1 cellular context compared by ENCODE assay signal in the genomic region with DNA sequence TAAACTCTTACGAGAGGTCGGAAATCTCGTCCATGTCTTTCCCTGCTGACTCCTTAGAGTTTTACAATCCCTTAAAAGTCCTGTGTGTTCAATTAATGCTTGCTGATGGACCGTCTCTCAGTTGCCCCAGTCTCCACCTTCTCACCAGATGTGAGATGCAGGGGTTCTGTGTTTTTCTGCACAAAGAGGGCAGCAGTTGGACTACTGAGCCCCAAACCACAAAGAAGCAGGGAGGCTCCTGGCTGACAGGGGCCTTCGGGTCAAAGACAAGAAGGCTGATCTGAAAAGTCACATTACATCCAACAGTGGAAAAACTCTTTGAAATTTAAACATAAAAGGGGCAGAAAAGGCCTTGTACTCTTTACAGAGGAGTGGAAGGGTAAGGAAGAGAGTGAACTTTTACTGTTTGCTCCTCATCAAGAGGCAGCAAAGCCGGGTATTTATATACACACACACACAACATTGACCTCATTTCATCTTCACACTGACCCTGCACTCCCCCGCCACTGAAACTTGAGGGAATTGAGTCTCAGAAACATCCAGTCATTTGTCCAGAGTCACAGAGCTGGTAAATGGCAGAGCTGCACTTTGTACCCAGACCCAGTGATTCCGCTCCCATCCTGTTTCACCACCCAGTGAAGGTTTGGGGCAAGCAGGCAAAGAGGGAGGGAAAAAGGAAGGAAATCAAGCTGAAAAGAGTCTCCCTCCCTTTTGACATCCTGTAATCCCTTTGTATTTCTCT.
A peak's percentile ranks its signal among the peaks of the same experiment; 100 is the strongest.
TF ChIP-seq lines count a peak whose summit lies in the region.

No MANE protein-coding gene starts in this region.

TF ChIP-seq in HepG2, 621 proteins besides CTCF, POLR2A, EP300 and RAD21 (continued from another document and continues in another):
- TF ChIP-seq, protein P1, sequence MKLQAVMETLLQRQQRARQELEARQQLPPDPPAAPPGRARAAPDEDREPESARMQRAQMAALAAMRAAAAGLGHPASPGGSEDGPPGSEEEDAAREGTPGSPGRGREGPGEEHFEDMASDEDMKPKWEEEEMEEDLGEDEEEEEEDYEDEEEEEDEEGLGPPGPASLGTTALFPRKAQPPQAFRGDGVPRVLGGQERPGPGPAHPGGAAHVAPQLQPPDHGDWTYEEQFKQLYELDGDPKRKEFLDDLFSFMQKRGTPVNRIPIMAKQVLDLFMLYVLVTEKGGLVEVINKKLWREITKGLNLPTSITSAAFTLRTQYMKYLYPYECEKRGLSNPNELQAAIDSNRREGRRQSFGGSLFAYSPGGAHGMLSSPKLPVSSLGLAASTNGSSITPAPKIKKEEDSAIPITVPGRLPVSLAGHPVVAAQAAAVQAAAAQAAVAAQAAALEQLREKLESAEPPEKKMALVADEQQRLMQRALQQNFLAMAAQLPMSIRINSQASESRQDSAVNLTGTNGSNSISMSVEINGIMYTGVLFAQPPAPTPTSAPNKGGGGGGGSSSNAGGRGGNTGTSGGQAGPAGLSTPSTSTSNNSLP (IDR thresholded peaks at IDR 0.05; ENCODE audit: low read depth, low read length), result no peak
- TF ChIP-seq ZNF768 (CRISPR knock-in tag; IDR thresholded peaks at IDR 0.05) (peak; percentile 42; the same call in 1 of the 2 replicates), FOXO1 (CRISPR knock-in tag; IDR thresholded peaks at IDR 0.05) (no peak), ZNF432 (CRISPR knock-in tag; IDR thresholded peaks at IDR 0.05; ENCODE audit: borderline replicate concordance) (no peak), ZSCAN29 (CRISPR knock-in tag; conservative IDR thresholded peaks at IDR 0.05) (no peak; the same call in 1 of the 2 replicates), CBX2 (IDR thresholded peaks at IDR 0.05; ENCODE audit: low read depth, low read length) (no peak), CBX2 (CRISPR knock-in tag; IDR thresholded peaks at IDR 0.05; ENCODE audit: low read depth) (no peak), ZNF251 (CRISPR knock-in tag; IDR thresholded peaks at IDR 0.05) (no peak), HNRNPK (IDR thresholded peaks at IDR 0.05; ENCODE audit: low read depth, low read length, poor library complexity, severe bottlenecking) (no peak), NFE2L2 (IDR thresholded peaks at IDR 0.05; ENCODE audit: low read length) (no peak), HMG20A (CRISPR knock-in tag; IDR thresholded peaks at IDR 0.05; ENCODE audit: borderline replicate concordance) (no peak), ZNF496 (CRISPR knock-in tag; IDR thresholded peaks at IDR 0.05; ENCODE audit: insufficient replicate concordance) (no peak), ZIK1 (CRISPR knock-in tag; IDR thresholded peaks at IDR 0.05; ENCODE audit: borderline replicate concordance, low read depth) (no peak), TCF7L2 (IDR thresholded peaks at IDR 0.05; ENCODE audit: low read depth, low read length) (no peak), ZNF839 (CRISPR knock-in tag; IDR thresholded peaks at IDR 0.05; ENCODE audit: borderline replicate concordance) (no peak), CEBPB (IDR thresholded peaks at IDR 0.05; ENCODE audit: borderline replicate concordance, low read depth, low read length) (0 out of 2 replicates have a peak, but pooled peaks have one; percentile 27), ARHGAP35 (CRISPR knock-in tag; IDR thresholded peaks at IDR 0.05; ENCODE audit: borderline replicate concordance) (no peak), SRSF9 (IDR thresholded peaks at IDR 0.05; ENCODE audit: borderline replicate concordance, insufficient read depth, low read depth, low read length, poor library complexity, severe bottlenecking) (no peak), ZNF549 (CRISPR knock-in tag; IDR thresholded peaks at IDR 0.05) (no peak), ZMYM3 (CRISPR knock-in tag; IDR thresholded peaks at IDR 0.05) (peak; percentile 83), BRCA1 (CRISPR knock-in tag; IDR thresholded peaks at IDR 0.05) (no peak), DNMT1 (CRISPR knock-in tag; IDR thresholded peaks at IDR 0.05) (no peak), TRIM24 (CRISPR knock-in tag; IDR thresholded peaks at IDR 0.05) (no peak), ATF7-NPFF (CRISPR knock-in tag; IDR thresholded peaks at IDR 0.05; ENCODE audit: low read depth) (no peak), FOXM1 (CRISPR knock-in tag; IDR thresholded peaks at IDR 0.05) (no peak), ATRX (CRISPR knock-in tag; IDR thresholded peaks at IDR 0.05; ENCODE audit: borderline replicate concordance) (no peak), ZFP82 (CRISPR knock-in tag; IDR thresholded peaks at IDR 0.05; ENCODE audit: borderline replicate concordance) (no peak), ZSCAN21 (CRISPR knock-in tag; IDR thresholded peaks at IDR 0.05; ENCODE audit: borderline replicate concordance) (no peak), WIZ (CRISPR knock-in tag; IDR thresholded peaks at IDR 0.05) (no peak), ZBTB8A (CRISPR knock-in tag; IDR thresholded peaks at IDR 0.05; ENCODE audit: borderline replicate concordance, low read depth) (no peak), SOX6 (IDR thresholded peaks at IDR 0.05) (no peak), SOX6 (CRISPR knock-in tag; IDR thresholded peaks at IDR 0.05) (peak; percentile 48; the same call in 1 of the 2 replicates), HOXA5 (CRISPR knock-in tag; IDR thresholded peaks at IDR 0.05) (no peak), PRPF4 (IDR thresholded peaks at IDR 0.05; ENCODE audit: low read depth, low read length, poor library complexity, severe bottlenecking) (no peak), ZSCAN30 (CRISPR knock-in tag; IDR thresholded peaks at IDR 0.05) (no peak)
- TF ChIP-seq, protein P2, sequence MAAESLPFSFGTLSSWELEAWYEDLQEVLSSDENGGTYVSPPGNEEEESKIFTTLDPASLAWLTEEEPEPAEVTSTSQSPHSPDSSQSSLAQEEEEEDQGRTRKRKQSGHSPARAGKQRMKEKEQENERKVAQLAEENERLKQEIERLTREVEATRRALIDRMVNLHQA (CRISPR knock-in tag; IDR thresholded peaks at IDR 0.05), result no peak
- TF ChIP-seq, protein P3, sequence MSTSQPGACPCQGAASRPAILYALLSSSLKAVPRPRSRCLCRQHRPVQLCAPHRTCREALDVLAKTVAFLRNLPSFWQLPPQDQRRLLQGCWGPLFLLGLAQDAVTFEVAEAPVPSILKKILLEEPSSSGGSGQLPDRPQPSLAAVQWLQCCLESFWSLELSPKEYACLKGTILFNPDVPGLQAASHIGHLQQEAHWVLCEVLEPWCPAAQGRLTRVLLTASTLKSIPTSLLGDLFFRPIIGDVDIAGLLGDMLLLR (CRISPR knock-in tag; IDR thresholded peaks at IDR 0.05), result no peak
- TF ChIP-seq, protein P4, sequence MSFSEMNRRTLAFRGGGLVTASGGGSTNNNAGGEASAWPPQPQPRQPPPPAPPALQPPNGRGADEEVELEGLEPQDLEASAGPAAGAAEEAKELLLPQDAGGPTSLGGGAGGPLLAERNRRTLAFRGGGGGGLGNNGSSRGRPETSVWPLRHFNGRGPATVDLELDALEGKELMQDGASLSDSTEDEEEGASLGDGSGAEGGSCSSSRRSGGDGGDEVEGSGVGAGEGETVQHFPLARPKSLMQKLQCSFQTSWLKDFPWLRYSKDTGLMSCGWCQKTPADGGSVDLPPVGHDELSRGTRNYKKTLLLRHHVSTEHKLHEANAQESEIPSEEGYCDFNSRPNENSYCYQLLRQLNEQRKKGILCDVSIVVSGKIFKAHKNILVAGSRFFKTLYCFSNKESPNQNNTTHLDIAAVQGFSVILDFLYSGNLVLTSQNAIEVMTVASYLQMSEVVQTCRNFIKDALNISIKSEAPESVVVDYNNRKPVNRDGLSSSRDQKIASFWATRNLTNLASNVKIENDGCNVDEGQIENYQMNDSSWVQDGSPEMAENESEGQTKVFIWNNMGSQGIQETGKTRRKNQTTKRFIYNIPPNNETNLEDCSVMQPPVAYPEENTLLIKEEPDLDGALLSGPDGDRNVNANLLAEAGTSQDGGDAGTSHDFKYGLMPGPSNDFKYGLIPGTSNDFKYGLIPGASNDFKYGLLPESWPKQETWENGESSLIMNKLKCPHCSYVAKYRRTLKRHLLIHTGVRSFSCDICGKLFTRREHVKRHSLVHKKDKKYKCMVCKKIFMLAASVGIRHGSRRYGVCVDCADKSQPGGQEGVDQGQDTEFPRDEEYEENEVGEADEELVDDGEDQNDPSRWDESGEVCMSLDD (CRISPR knock-in tag; IDR thresholded peaks at IDR 0.05; ENCODE audit: borderline replicate concordance), result no peak
- TF ChIP-seq, protein P5, sequence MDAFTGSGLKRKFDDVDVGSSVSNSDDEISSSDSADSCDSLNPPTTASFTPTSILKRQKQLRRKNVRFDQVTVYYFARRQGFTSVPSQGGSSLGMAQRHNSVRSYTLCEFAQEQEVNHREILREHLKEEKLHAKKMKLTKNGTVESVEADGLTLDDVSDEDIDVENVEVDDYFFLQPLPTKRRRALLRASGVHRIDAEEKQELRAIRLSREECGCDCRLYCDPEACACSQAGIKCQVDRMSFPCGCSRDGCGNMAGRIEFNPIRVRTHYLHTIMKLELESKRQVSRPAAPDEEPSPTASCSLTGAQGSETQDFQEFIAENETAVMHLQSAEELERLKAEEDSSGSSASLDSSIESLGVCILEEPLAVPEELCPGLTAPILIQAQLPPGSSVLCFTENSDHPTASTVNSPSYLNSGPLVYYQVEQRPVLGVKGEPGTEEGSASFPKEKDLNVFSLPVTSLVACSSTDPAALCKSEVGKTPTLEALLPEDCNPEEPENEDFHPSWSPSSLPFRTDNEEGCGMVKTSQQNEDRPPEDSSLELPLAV (CRISPR knock-in tag; conservative IDR thresholded peaks at IDR 0.05; ENCODE audit: low read depth), result no peak
- TF ChIP-seq, protein P6, sequence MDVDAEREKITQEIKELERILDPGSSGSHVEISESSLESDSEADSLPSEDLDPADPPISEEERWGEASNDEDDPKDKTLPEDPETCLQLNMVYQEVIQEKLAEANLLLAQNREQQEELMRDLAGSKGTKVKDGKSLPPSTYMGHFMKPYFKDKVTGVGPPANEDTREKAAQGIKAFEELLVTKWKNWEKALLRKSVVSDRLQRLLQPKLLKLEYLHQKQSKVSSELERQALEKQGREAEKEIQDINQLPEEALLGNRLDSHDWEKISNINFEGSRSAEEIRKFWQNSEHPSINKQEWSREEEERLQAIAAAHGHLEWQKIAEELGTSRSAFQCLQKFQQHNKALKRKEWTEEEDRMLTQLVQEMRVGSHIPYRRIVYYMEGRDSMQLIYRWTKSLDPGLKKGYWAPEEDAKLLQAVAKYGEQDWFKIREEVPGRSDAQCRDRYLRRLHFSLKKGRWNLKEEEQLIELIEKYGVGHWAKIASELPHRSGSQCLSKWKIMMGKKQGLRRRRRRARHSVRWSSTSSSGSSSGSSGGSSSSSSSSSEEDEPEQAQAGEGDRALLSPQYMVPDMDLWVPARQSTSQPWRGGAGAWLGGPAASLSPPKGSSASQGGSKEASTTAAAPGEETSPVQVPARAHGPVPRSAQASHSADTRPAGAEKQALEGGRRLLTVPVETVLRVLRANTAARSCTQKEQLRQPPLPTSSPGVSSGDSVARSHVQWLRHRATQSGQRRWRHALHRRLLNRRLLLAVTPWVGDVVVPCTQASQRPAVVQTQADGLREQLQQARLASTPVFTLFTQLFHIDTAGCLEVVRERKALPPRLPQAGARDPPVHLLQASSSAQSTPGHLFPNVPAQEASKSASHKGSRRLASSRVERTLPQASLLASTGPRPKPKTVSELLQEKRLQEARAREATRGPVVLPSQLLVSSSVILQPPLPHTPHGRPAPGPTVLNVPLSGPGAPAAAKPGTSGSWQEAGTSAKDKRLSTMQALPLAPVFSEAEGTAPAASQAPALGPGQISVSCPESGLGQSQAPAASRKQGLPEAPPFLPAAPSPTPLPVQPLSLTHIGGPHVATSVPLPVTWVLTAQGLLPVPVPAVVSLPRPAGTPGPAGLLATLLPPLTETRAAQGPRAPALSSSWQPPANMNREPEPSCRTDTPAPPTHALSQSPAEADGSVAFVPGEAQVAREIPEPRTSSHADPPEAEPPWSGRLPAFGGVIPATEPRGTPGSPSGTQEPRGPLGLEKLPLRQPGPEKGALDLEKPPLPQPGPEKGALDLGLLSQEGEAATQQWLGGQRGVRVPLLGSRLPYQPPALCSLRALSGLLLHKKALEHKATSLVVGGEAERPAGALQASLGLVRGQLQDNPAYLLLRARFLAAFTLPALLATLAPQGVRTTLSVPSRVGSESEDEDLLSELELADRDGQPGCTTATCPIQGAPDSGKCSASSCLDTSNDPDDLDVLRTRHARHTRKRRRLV (CRISPR knock-in tag; IDR thresholded peaks at IDR 0.05), result no peak
- TF ChIP-seq, protein P7, sequence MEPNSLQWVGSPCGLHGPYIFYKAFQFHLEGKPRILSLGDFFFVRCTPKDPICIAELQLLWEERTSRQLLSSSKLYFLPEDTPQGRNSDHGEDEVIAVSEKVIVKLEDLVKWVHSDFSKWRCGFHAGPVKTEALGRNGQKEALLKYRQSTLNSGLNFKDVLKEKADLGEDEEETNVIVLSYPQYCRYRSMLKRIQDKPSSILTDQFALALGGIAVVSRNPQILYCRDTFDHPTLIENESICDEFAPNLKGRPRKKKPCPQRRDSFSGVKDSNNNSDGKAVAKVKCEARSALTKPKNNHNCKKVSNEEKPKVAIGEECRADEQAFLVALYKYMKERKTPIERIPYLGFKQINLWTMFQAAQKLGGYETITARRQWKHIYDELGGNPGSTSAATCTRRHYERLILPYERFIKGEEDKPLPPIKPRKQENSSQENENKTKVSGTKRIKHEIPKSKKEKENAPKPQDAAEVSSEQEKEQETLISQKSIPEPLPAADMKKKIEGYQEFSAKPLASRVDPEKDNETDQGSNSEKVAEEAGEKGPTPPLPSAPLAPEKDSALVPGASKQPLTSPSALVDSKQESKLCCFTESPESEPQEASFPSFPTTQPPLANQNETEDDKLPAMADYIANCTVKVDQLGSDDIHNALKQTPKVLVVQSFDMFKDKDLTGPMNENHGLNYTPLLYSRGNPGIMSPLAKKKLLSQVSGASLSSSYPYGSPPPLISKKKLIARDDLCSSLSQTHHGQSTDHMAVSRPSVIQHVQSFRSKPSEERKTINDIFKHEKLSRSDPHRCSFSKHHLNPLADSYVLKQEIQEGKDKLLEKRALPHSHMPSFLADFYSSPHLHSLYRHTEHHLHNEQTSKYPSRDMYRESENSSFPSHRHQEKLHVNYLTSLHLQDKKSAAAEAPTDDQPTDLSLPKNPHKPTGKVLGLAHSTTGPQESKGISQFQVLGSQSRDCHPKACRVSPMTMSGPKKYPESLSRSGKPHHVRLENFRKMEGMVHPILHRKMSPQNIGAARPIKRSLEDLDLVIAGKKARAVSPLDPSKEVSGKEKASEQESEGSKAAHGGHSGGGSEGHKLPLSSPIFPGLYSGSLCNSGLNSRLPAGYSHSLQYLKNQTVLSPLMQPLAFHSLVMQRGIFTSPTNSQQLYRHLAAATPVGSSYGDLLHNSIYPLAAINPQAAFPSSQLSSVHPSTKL (CRISPR knock-in tag; IDR thresholded peaks at IDR 0.05), result peak; percentile 59; the same call in 1 of the 2 replicates
- TF ChIP-seq, protein P8, sequence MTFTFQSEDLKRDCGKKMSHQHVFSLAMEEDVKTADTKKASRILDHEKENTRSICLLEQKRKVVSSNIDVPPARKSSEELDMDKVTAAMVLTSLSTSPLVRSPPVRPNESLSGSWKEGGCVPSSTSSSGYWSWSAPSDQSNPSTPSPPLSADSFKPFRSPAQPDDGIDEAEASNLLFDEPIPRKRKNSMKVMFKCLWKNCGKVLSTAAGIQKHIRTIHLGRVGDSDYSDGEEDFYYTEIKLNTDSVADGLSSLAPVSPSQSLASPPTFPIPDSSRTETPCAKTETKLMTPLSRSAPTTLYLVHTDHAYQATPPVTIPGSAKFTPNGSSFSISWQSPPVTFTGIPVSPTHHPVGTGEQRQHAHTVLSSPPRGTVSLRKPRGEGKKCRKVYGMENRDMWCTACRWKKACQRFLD (CRISPR knock-in tag; IDR thresholded peaks at IDR 0.05; ENCODE audit: borderline replicate concordance), result no peak
- TF ChIP-seq, protein P9, sequence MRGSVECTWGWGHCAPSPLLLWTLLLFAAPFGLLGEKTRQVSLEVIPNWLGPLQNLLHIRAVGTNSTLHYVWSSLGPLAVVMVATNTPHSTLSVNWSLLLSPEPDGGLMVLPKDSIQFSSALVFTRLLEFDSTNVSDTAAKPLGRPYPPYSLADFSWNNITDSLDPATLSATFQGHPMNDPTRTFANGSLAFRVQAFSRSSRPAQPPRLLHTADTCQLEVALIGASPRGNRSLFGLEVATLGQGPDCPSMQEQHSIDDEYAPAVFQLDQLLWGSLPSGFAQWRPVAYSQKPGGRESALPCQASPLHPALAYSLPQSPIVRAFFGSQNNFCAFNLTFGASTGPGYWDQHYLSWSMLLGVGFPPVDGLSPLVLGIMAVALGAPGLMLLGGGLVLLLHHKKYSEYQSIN (CRISPR knock-in tag; IDR thresholded peaks at IDR 0.05; ENCODE audit: borderline replicate concordance), result no peak
